25 cellular contexts compared by ENCODE assay signal in the genomic region with DNA sequence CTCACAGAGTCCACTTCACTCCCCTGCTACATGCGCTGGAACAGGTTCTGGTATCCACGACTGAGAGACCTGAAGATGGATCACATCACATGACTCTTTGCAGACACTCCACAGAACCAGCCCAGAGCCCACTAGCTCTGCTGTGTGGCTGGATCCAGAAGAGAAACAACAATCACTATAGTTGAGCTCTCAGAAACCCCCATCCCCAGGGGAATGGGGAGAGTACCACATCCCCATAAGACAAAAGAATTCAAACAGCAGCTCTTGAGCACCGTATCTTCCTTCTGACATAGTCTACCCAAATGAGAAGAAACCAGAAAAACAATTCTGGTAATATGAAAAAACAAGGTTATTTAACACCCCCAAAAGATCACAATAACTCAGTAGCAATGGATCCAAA.
"Had no signal": no experiment of that assay in that cellular context is flagged by ENCODE, and none has a peak within 500 bp of the region (broad histone marks: within the 10 kb centered on the region; RNA-seq: fewer than 3 reads in every experiment).

No MANE protein-coding gene starts in this region.

- H3K36me3 ChIP-seq: adrenal gland, breast epithelium, esophagus muscularis mucosa, heart right ventricle, neural progenitor cell, ovary, tibial artery had no signal

- H3K4me3 ChIP-seq: adrenal gland, breast epithelium, esophagus muscularis mucosa, heart right ventricle, mucosa of descending colon, neural progenitor cell, ovary, psoas muscle, tibial artery had no signal

- H3K27ac Mint-ChIP-seq: activated CD4-positive, alpha-beta T cell treated with anti-CD3 and anti-CD28 coated beads for 36 hours; activated naive CD4-positive, alpha-beta T cell treated with anti-CD3 and anti-CD28 coated beads, Interleukin-2, amount 50 U/mL, for 72 hours; activated T-helper 1 cell treated with anti-CD3 and anti-CD28 coated beads, Interleukin-12 subunit alpha, Interleukin-12 subunit beta, Interleukin-2, Interleukin-4 antibody, amounts not matched to agents 30 ng/mL and 10 ng/mL and 1 ng/mL, durations not matched to agents 14 hours and 24 hours and 36 hours; immature natural killer cell; naive B cell had no signal

- H3K4me1 ChIP-seq: adrenal gland, breast epithelium, esophagus muscularis mucosa, heart right ventricle, neural progenitor cell, psoas muscle, tibial artery had no signal

- H3K27me3 ChIP-seq: adrenal gland, breast epithelium, esophagus muscularis mucosa, heart right ventricle, neural progenitor cell, ovary, tibial artery had no signal

- ATAC-seq: activated CD4-positive, alpha-beta T cell treated with anti-CD3 and anti-CD28 coated beads for 36 hours; activated naive CD4-positive, alpha-beta T cell treated with anti-CD3 and anti-CD28 coated beads, Interleukin-2, amount 50 U/mL, for 72 hours; heart right ventricle; left ventricle myocardium superior; mucosa of descending colon; psoas muscle; right cardiac atrium; stimulated activated naive CD8-positive, alpha-beta T cell treated with anti-CD3 and anti-CD28 coated beads, Interleukin-15, Interleukin-2, amounts not matched to agents 100 U/mL and 50 U/mL, for 24 hours had no signal

- DNase-seq: activated CD4-positive, alpha-beta T cell treated with anti-CD3 and anti-CD28 coated beads for 36 hours; activated CD4-positive, alpha-beta T cell treated with anti-CD3 and anti-CD28 coated beads, Interleukin-2, amount 50 U/mL, for 48 hours; activated gamma-delta T cell treated with Interleukin-2 at 50 U/mL for 16 hours; activated T-cell treated with anti-CD3 and anti-CD28 coated beads for 4 hours; adrenal gland; effector CD8-positive, alpha-beta T cell; heart right ventricle; immature natural killer cell; kidney glomerular epithelial cell; left ventricle myocardium superior; mucosa of descending colon; naive B cell; ovary; psoas muscle; right cardiac atrium; stimulated activated CD4-positive, alpha-beta T cell treated with anti-CD3 and anti-CD28 coated beads, Interleukin-2, amount 100 ng/mL, for 24 hours; stimulated activated naive CD8-positive, alpha-beta T cell treated with anti-CD3 and anti-CD28 coated beads, Interleukin-15, Interleukin-2, amounts not matched to agents 100 U/mL and 50 U/mL, for 24 hours; substantia nigra; tibial artery had no signal

- H3K9me3 ChIP-seq: adrenal gland, ovary had no signal

- H3K27ac ChIP-seq: adrenal gland, esophagus muscularis mucosa, heart right ventricle, neural progenitor cell, ovary, psoas muscle, tibial artery had no signal

- H3K4me1 Mint-ChIP-seq: activated CD4-positive, alpha-beta T cell treated with anti-CD3 and anti-CD28 coated beads for 36 hours; immature natural killer cell; naive B cell had no signal

- H3K4me3 Mint-ChIP-seq: activated CD4-positive, alpha-beta T cell treated with anti-CD3 and anti-CD28 coated beads for 36 hours; activated T-helper 1 cell treated with anti-CD3 and anti-CD28 coated beads, Interleukin-12 subunit alpha, Interleukin-12 subunit beta, Interleukin-2, Interleukin-4 antibody, amounts not matched to agents 30 ng/mL and 10 ng/mL and 1 ng/mL, durations not matched to agents 14 hours and 24 hours and 36 hours; immature natural killer cell; naive B cell; neural progenitor cell; WTC11 had no signal

- H3K27me3 Mint-ChIP-seq: naive B cell had no signal

- H3K36me3 Mint-ChIP-seq: immature natural killer cell had no signal
